In the genomic region with DNA sequence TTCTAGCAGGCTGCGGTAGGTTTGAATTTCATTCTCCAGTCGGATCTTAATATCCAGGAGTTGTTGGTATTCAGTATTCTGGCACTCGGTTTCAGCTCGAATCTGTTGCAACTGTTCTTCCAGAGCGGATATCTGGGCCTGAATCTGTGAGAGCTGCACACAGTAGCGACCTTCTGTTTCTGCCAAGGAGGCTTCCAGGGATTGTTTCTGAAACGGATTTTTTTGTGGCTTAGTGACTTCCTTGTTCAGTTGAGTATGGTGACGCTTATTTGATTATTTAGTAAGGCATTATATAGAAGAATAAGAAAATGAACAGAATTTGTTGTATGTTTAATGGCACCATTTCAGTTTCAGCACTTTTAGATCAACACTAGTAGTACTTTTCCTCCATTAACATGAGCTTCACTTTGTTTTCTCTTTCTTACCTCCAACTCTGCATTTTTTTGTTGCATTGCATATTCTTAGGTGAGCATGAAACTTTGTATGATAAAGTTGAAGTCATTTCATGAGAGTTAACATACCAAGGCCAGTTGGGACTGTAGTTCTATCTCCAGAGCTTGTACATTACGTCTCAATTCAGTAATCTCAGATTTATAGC, we compare ENCODE assay signal across 8 cellular contexts. TPM values are rescaled to one million over a fixed set of nuclear protein-coding genes. Genes with fewer than 3 reads are reported as not detected.
DNase-seq lines count a peak whose midpoint lies in the region; ATAC-seq, FAIRE-seq and TF ChIP-seq lines count a peak whose summit lies in the region.

No MANE protein-coding gene starts in this region.

- peak overlapping the region; percentile 99 for H2AFZ ChIP-seq in neural cell (ENCODE audit: low read depth, low read length)

- no peaks in the 10 kb centered on the region for H3K9me2 ChIP-seq in neural cell (ENCODE audit: insufficient read depth, low read length)

- ATAC-seq in RWPE2 (ENCODE audit: low read depth) = no peak
- peak; percentile 21 for ATAC-seq in esophagus mucosa
- no peak for ATAC-seq in HG03521 (IDR thresholded peaks at IDR 0.05; ENCODE audit: unreplicated experiment)

- H3K4me3 ChIP-seq in RWPE2 (ENCODE audit: severe bottlenecking) = peak overlapping the region; percentile 70
- H3K4me3 ChIP-seq in neural cell (ENCODE audit: low read length) = peak overlapping the region; percentile 78

- TF ChIP-seq RAD21 in neural cell (conservative IDR thresholded peaks at IDR 0.05) = no peak

- peak overlapping the region; percentile 92 for H3K4me2 ChIP-seq in neural cell (ENCODE audit: low read length)

- no peaks in the 10 kb centered on the region for H3K27me3 ChIP-seq in RWPE2 (ENCODE audit: insufficient read depth, poor library complexity, severe bottlenecking)
- no peaks in the 10 kb centered on the region for H3K27me3 ChIP-seq in neural cell (ENCODE audit: insufficient read depth, low read depth, low read length)

- peak overlapping the region; percentile 72 for H3K27ac ChIP-seq in RWPE2 (ENCODE audit: poor library complexity, severe bottlenecking)
- peak overlapping the region; percentile 88 for H3K27ac ChIP-seq in neural cell (ENCODE audit: low read length)

- H3K9ac ChIP-seq in neural cell (ENCODE audit: low read length) = peak overlapping the region; percentile 71

- peaks cover 6% of the 10 kb centered on the region for H3K79me2 ChIP-seq in neural cell (replicated peaks; ENCODE audit: insufficient read depth, low read length)

- TF ChIP-seq CTCF in RWPE2 (IDR thresholded peaks at IDR 0.05; ENCODE audit: poor library complexity, severe bottlenecking) (no peak), neural cell (IDR thresholded peaks at IDR 0.05; ENCODE audit: poor library complexity, severe bottlenecking) (no peak)

- no peaks in the 10 kb centered on the region for H4K20me1 ChIP-seq in neural cell (ENCODE audit: insufficient read depth)

- H3K9me3 ChIP-seq in RWPE2 (ENCODE audit: severe bottlenecking) (no peaks in the 10 kb centered on the region), neural cell (ENCODE audit: low read length) (no peaks in the 10 kb centered on the region)

- no peak for TF ChIP-seq EP300 in neural cell (conservative IDR thresholded peaks at IDR 0.05; ENCODE audit: poor library complexity, severe bottlenecking)

- FAIRE-seq in GM19239 (lab: Jason Lieb, UNC) = peak; percentile 61

- H3K36me3 ChIP-seq in RWPE2 (ENCODE audit: low read depth) (peaks cover 18% of the 10 kb centered on the region), neural cell (ENCODE audit: insufficient read depth, low read length) (no peaks in the 10 kb centered on the region)

- DNase-seq in GM19239 (ENCODE audit: insufficient read length, low spot score) (no peak), RWPE2 (ENCODE audit: low spot score) (no peak), amniotic stem cell (lab: John Stamatoyannopoulos, UW) (no peak), NCI-H446 (lab: John Stamatoyannopoulos, UW) (no peak), NCI-H2081 treated with DMSO at 0.1 percent for 48 hours (lab: John Stamatoyannopoulos, UW) (no peak)

- H3K4me1 ChIP-seq in RWPE2 (ENCODE audit: insufficient read depth, poor library complexity, severe bottlenecking) = peaks cover 4% of the 10 kb centered on the region

- no peaks in the 10 kb centered on the region for H3F3A ChIP-seq in neural cell (ENCODE audit: insufficient read depth, low read length, poor library complexity, severe bottlenecking)

TF ChIP-seq in neural cell, 6 proteins besides CTCF, POLR2A, EP300 and RAD21:
- TF ChIP-seq POLR2AphosphoS5 (IDR thresholded peaks at IDR 0.05) = no peak
- TF ChIP-seq MXI1 (conservative IDR thresholded peaks at IDR 0.05; ENCODE audit: poor library complexity, severe bottlenecking) = no peak
- no peak for TF ChIP-seq TAF1 (IDR thresholded peaks at IDR 0.05; ENCODE audit: low read depth)
- TF ChIP-seq, protein P1, sequence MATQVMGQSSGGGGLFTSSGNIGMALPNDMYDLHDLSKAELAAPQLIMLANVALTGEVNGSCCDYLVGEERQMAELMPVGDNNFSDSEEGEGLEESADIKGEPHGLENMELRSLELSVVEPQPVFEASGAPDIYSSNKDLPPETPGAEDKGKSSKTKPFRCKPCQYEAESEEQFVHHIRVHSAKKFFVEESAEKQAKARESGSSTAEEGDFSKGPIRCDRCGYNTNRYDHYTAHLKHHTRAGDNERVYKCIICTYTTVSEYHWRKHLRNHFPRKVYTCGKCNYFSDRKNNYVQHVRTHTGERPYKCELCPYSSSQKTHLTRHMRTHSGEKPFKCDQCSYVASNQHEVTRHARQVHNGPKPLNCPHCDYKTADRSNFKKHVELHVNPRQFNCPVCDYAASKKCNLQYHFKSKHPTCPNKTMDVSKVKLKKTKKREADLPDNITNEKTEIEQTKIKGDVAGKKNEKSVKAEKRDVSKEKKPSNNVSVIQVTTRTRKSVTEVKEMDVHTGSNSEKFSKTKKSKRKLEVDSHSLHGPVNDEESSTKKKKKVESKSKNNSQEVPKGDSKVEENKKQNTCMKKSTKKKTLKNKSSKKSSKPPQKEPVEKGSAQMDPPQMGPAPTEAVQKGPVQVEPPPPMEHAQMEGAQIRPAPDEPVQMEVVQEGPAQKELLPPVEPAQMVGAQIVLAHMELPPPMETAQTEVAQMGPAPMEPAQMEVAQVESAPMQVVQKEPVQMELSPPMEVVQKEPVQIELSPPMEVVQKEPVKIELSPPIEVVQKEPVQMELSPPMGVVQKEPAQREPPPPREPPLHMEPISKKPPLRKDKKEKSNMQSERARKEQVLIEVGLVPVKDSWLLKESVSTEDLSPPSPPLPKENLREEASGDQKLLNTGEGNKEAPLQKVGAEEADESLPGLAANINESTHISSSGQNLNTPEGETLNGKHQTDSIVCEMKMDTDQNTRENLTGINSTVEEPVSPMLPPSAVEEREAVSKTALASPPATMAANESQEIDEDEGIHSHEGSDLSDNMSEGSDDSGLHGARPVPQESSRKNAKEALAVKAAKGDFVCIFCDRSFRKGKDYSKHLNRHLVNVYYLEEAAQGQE (IDR thresholded peaks at IDR 0.05; ENCODE audit: borderline replicate concordance) = no peak
- no peak for TF ChIP-seq SMC3 (conservative IDR thresholded peaks at IDR 0.05; ENCODE audit: poor library complexity)
- no peak for TF ChIP-seq EZH2 (IDR thresholded peaks at IDR 0.05; ENCODE audit: borderline replicate concordance, insufficient read depth, low read length, poor library complexity, severe bottlenecking)

RNA-seq across cellular contexts. Expression of a gene that starts 2.8 kb away (rescaled TPM):
- total RNA-seq in esophagus mucosa = 50.3 TPM
- polyA plus RNA-seq in neural cell = 42.8 and 54.2 TPM in 2 replicates
- polyA minus RNA-seq in neural cell = 5.1 and 12.4 TPM in 2 replicates

RNA-seq across cellular contexts. Expression of a gene that starts 19.9 kb away (rescaled TPM):
- total RNA-seq in esophagus mucosa = not detected
- not detected in 2 replicates for polyA plus RNA-seq in neural cell
- polyA minus RNA-seq in neural cell = not detected in 2 replicates

RNA-seq across cellular contexts. Expression of a gene that starts 37.3 kb away (rescaled TPM):
- not detected for total RNA-seq in esophagus mucosa
- polyA plus RNA-seq in neural cell = not detected in 2 replicates
- not detected in 2 replicates for polyA minus RNA-seq in neural cell

RNA-seq across cellular contexts. Expression of a gene that starts 47.4 kb away (rescaled TPM):
- not detected for total RNA-seq in esophagus mucosa
- polyA plus RNA-seq in neural cell = not detected in 2 replicates
- polyA minus RNA-seq in neural cell = not detected in 2 replicates

RNA-seq across cellular contexts. Expression of a gene that starts 47.6 kb away (rescaled TPM):
- total RNA-seq in esophagus mucosa = not detected
- not detected in 2 replicates for polyA plus RNA-seq in neural cell
- polyA minus RNA-seq in neural cell = not detected in 2 replicates
